ENCODE assay signal across 8 cellular contexts in the genomic region with DNA sequence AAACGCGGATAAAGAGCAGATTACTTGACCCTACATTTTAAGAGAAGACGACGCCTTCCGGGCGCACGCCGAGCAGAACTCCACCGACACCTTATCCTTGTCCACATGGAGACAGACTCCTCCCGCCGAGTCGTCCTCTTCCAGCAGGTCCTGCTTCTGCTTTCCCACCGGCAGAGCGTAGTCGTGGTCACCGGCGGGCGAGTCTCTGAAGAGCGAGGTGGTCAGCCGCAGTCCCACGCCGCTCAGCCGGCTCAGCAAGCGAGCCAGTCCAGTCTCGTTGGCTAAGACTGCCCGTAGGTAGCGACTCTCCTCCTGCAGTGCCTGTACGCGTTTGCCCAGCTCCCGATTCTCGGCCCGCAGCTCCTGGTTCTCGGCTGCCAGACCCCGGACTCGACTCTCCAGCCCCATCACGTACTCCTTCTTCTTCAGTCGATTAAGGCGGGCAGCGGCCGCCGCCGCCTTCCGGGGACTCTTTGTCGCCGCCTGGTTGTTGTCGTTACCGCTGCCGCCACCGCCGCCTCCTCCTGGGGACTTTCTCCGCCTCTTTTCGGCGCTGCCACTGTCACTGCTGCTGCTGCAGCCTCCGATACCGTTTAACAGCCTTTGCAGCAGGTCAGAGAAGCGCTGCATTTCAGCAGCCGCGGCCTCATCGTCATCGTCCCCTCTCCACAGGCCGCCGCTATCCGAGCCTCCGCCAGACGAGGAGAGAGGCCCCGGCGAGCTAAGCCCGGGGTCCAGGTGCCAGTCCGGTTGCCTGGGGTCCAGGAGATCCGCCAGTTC. TPM values are rescaled to one million over a fixed set of nuclear protein-coding genes. Genes with fewer than 3 reads are reported as not detected.
DNase-seq lines count a peak whose midpoint lies in the region; ATAC-seq lines count a peak whose summit lies in the region.

No MANE protein-coding gene starts in this region.

- POLR2A ChIA-PET in activated CD4-positive, alpha-beta memory T cell treated with anti-CD3 and anti-CD28 coated beads, Interleukin-2, amount 10 ng/mL, durations not matched to agents 7 days and 5 days (lab: Charles Lee) = interaction anchor here (0.9 to 8.5 kb wide), 27 partner anchors 10 to 639 kb away, joined by 3 to 220 read pairs (median 6); a partner anchor contains a TSS

- no peaks in the 10 kb centered on the region for H3K27me3 Mint-ChIP-seq in activated CD4-positive, alpha-beta memory T cell treated with anti-CD3 and anti-CD28 coated beads, Interleukin-2, amount 10 ng/mL, durations not matched to agents 7 days and 5 days
- H3K27me3 Mint-ChIP-seq in memory B cell = no peaks in the 10 kb centered on the region

- peak overlapping the region; percentile 98 for H3K27ac ChIP-seq in ectodermal cell (ENCODE audit: insufficient read depth, low read depth, low read length, poor library complexity, severe bottlenecking)

- H3K4me3 Mint-ChIP-seq in activated CD4-positive, alpha-beta memory T cell treated with anti-CD3 and anti-CD28 coated beads, Interleukin-2, amount 10 ng/mL, durations not matched to agents 7 days and 5 days = peak overlapping the region; percentile 97
- H3K4me3 Mint-ChIP-seq in memory B cell = peak overlapping the region; percentile 93

- peak overlapping the region; percentile 94 for H3K27ac Mint-ChIP-seq in activated CD4-positive, alpha-beta memory T cell treated with anti-CD3 and anti-CD28 coated beads, Interleukin-2, amount 10 ng/mL, durations not matched to agents 7 days and 5 days
- peak overlapping the region; percentile 94 for H3K27ac Mint-ChIP-seq in memory B cell

- H3K36me3 ChIP-seq in ectodermal cell (ENCODE audit: control insufficient read depth, insufficient read depth, low read length) = no peaks in the 10 kb centered on the region

- H3K9me3 ChIP-seq in ectodermal cell (ENCODE audit: control insufficient read depth, low read length) = no peaks in the 10 kb centered on the region

- no peaks in the 10 kb centered on the region for H3K9me3 Mint-ChIP-seq in activated CD4-positive, alpha-beta memory T cell treated with anti-CD3 and anti-CD28 coated beads, Interleukin-2, amount 10 ng/mL, durations not matched to agents 7 days and 5 days
- H3K9me3 Mint-ChIP-seq in memory B cell = no peaks in the 10 kb centered on the region

- ATAC-seq in GM19035 (IDR thresholded peaks at IDR 0.05; ENCODE audit: unreplicated experiment) (peak; percentile 74), HG03196 (IDR thresholded peaks at IDR 0.05; ENCODE audit: unreplicated experiment) (peak; percentile 73), memory B cell (ENCODE audit: low read depth) (peak; percentile 78)

- H3K4me3 ChIP-seq in ectodermal cell (ENCODE audit: insufficient read depth, low read depth, low read length) = peak overlapping the region; percentile 99

- no peaks in the 10 kb centered on the region for H3K27me3 ChIP-seq in ectodermal cell (ENCODE audit: control insufficient read depth, insufficient read depth, low read length, poor library complexity, severe bottlenecking)

- peaks cover 37% of the 10 kb centered on the region for H3K4me1 Mint-ChIP-seq in activated CD4-positive, alpha-beta memory T cell treated with anti-CD3 and anti-CD28 coated beads, Interleukin-2, amount 10 ng/mL, durations not matched to agents 7 days and 5 days
- peaks cover 20% of the 10 kb centered on the region for H3K4me1 Mint-ChIP-seq in memory B cell

- DNase-seq in C1 segment of cervical spinal cord (lab: John Stamatoyannopoulos, UW) = peak in 12 of 14 donors; percentile 53 to 84 (median 72)
- peak; percentile 74 for DNase-seq in NCI-H526 treated with DMSO at 0.1 percent for 48 hours (lab: John Stamatoyannopoulos, UW)
- peak; percentile 91 for DNase-seq in activated CD4-positive, alpha-beta memory T cell treated with anti-CD3 and anti-CD28 coated beads, Interleukin-2, amount 10 ng/mL, durations not matched to agents 7 days and 5 days
- peak; percentile 80 to 88 for DNase-seq in memory B cell (ENCODE audit: low spot score in 2 of 2)
- DNase-seq in stimulated activated CD8-positive, alpha-beta memory T cell treated with anti-CD3 and anti-CD28 coated beads, Interleukin-12 subunit alpha, Interleukin-12 subunit beta, amount 100 ng/mL, for 4 hours (ENCODE audit: low read depth) = peak; percentile 79

- CTCF ChIA-PET in activated CD4-positive, alpha-beta memory T cell treated with anti-CD3 and anti-CD28 coated beads, Interleukin-2, amount 10 ng/mL, durations not matched to agents 7 days and 5 days (lab: Charles Lee) = interaction anchor here (0.6 to 2.9 kb wide), 7 partner anchors 13 to 191 kb away, joined by 3 to 16 read pairs (median 7); a partner anchor contains a TSS

- 0% methylated on average over 70 of the region's 70 CpGs for WGBS in ectodermal cell, 2 experiments

- H3K4me1 ChIP-seq in ectodermal cell (ENCODE audit: control insufficient read depth, insufficient read depth, low read length) = no peaks in the 10 kb centered on the region

- H3K36me3 Mint-ChIP-seq in activated CD4-positive, alpha-beta memory T cell treated with anti-CD3 and anti-CD28 coated beads, Interleukin-2, amount 10 ng/mL, durations not matched to agents 7 days and 5 days (ENCODE audit: low read depth) = peaks cover 49% of the 10 kb centered on the region
- H3K36me3 Mint-ChIP-seq in memory B cell = peaks cover 18% of the 10 kb centered on the region

RNA-seq across cellular contexts. Expression of a gene that starts 1.0 kb away (rescaled TPM):
- 10 to 100 TPM; 66.0 to 68.4 TPM for total RNA-seq in activated CD4-positive, alpha-beta memory T cell treated with anti-CD3 and anti-CD28 coated beads, Interleukin-2, amount 10 ng/mL, durations not matched to agents 7 days and 5 days
- 67.6 TPM for polyA plus RNA-seq in ectodermal cell (2013, experiment 1 of 4)
- polyA plus RNA-seq in ectodermal cell (2013, experiment 2 of 4) = 73.5 TPM
- polyA plus RNA-seq in ectodermal cell (2013, experiment 3 of 4) = 55.3 TPM
- 58.2 TPM for polyA plus RNA-seq in ectodermal cell (2013, experiment 4 of 4)

RNA-seq across cellular contexts. Expression of a gene that starts 16.2 kb away (rescaled TPM):
- total RNA-seq in activated CD4-positive, alpha-beta memory T cell treated with anti-CD3 and anti-CD28 coated beads, Interleukin-2, amount 10 ng/mL, durations not matched to agents 7 days and 5 days = 10 to 100 TPM; 31.8 to 35.6 TPM
- 39.5 TPM for polyA plus RNA-seq in ectodermal cell (2013, experiment 1 of 4)
- 35.8 TPM for polyA plus RNA-seq in ectodermal cell (2013, experiment 2 of 4)
- 36.5 TPM for polyA plus RNA-seq in ectodermal cell (2013, experiment 3 of 4)
- polyA plus RNA-seq in ectodermal cell (2013, experiment 4 of 4) = 38.3 TPM

RNA-seq across cellular contexts. Expression of a gene that starts 22.0 kb away (rescaled TPM):
- 1 to 10 TPM; 1.1 to 1.7 TPM for total RNA-seq in activated CD4-positive, alpha-beta memory T cell treated with anti-CD3 and anti-CD28 coated beads, Interleukin-2, amount 10 ng/mL, durations not matched to agents 7 days and 5 days
- 0.39 TPM for polyA plus RNA-seq in ectodermal cell (2013, experiment 1 of 4)
- 0.32 TPM for polyA plus RNA-seq in ectodermal cell (2013, experiment 2 of 4)
- not detected for polyA plus RNA-seq in ectodermal cell (2013, experiment 3 of 4)
- polyA plus RNA-seq in ectodermal cell (2013, experiment 4 of 4) = 0.32 TPM

RNA-seq across cellular contexts. Expression of a gene that starts 35.6 kb away (rescaled TPM):
- total RNA-seq in activated CD4-positive, alpha-beta memory T cell treated with anti-CD3 and anti-CD28 coated beads, Interleukin-2, amount 10 ng/mL, durations not matched to agents 7 days and 5 days = 10 to 100 TPM; 48.8 to 50.3 TPM
- 82.1 TPM for polyA plus RNA-seq in ectodermal cell (2013, experiment 1 of 4)
- 72.6 TPM for polyA plus RNA-seq in ectodermal cell (2013, experiment 2 of 4)
- 75.1 TPM for polyA plus RNA-seq in ectodermal cell (2013, experiment 3 of 4)
- 77.7 TPM for polyA plus RNA-seq in ectodermal cell (2013, experiment 4 of 4)

RNA-seq across cellular contexts. Expression of a gene that starts 36.8 kb away (rescaled TPM):
- 1 to 10 TPM; 1.3 to 1.7 TPM for total RNA-seq in activated CD4-positive, alpha-beta memory T cell treated with anti-CD3 and anti-CD28 coated beads, Interleukin-2, amount 10 ng/mL, durations not matched to agents 7 days and 5 days
- polyA plus RNA-seq in ectodermal cell (2013, experiment 1 of 4) = 3.5 TPM
- polyA plus RNA-seq in ectodermal cell (2013, experiment 2 of 4) = 2.9 TPM
- 1.9 TPM for polyA plus RNA-seq in ectodermal cell (2013, experiment 3 of 4)
- 2.4 TPM for polyA plus RNA-seq in ectodermal cell (2013, experiment 4 of 4)

Comparison
In these comparisons a context has a peak if more than half of its experiments do, and no peak if none do; other contexts are left out.
1. Peak in every context shown above with its lines: DNase-seq, ATAC-seq, H3K4me3 ChIP-seq and H3K27ac ChIP-seq.